Comparison of ENCODE assay signal across 8 cellular contexts in genomic region chr6:13575377-13575775, GRCh38. TPM values are rescaled to one million over a fixed set of nuclear protein-coding genes. Genes with fewer than 3 reads are reported as not detected.
DNase-seq lines count a peak whose midpoint lies in the region; ATAC-seq, FAIRE-seq and TF ChIP-seq lines count a peak whose summit lies in the region.

No MANE protein-coding gene starts in this region.

- H3K4me1 ChIP-seq in A673 (ENCODE audit: insufficient read depth, low read length, poor library complexity, severe bottlenecking) (no peaks in the 10 kb centered on the region), HUES48 (ENCODE audit: control insufficient read depth, insufficient read depth, low read length) (peaks cover 7% of the 10 kb centered on the region), mucosa of rectum (ENCODE audit: control insufficient read depth in 2 of 2, insufficient read depth in 2 of 2, low read length in 2 of 2) (peaks cover 10 to 15% of the 10 kb centered on the region in 2 donors)

- FAIRE-seq in frontal cortex (lab: Jason Lieb, UNC): no peak

- no peaks in the 10 kb centered on the region for H3K9me3 ChIP-seq in A673 (ENCODE audit: low read depth, low read length, poor library complexity, severe bottlenecking)
- no peaks in the 10 kb centered on the region for H3K9me3 ChIP-seq in HUES48 (ENCODE audit: control insufficient read depth, insufficient read depth, low read length)
- no peaks in the 10 kb centered on the region for H3K9me3 ChIP-seq in mucosa of rectum (ENCODE audit: control insufficient read depth in 2 of 2, low read length in 2 of 2)

- peaks cover 8% of the 10 kb centered on the region for H3K36me3 Mint-ChIP-seq in MCF 10A (ENCODE audit: insufficient read depth, unreplicated experiment)

- peak overlapping the region; percentile 84 for H3K27ac Mint-ChIP-seq in MCF 10A (ENCODE audit: low read depth, unreplicated experiment)

- no peaks in the 10 kb centered on the region for H3K27me3 Mint-ChIP-seq in MCF 10A (ENCODE audit: insufficient read depth, unreplicated experiment)

- intact Hi-C loops in A673 (cut with micrococcal nuclease; ENCODE audit: unreplicated experiment) (no loop called here), MCF 10A (cut with micrococcal nuclease) (loop anchor here (1.0 to 2.0 kb wide), 3 partner anchors 89 to 239 kb away; partner anchors contain the start of gene GFOD1)

- no peak overlapping the region for H3K9ac ChIP-seq in HUES48 (ENCODE audit: low read depth, low read length)
- H3K9ac ChIP-seq in mucosa of rectum (ENCODE audit: low read depth in 1 of 2, low read length in 2 of 2): peak overlapping the region; percentile 97 to 99

- TF ChIP-seq CTCF in A673 (conservative IDR thresholded peaks at IDR 0.05; ENCODE audit: low read depth, low read length): peak; percentile 81
- TF ChIP-seq CTCF in MCF 10A (IDR thresholded peaks at IDR 0.05; ENCODE audit: unreplicated experiment): peak; percentile 80

- H3K4me3 ChIP-seq in A673 (ENCODE audit: low read depth, low read length, poor library complexity, severe bottlenecking) (peak overlapping the region; percentile 67), HUES48 (ENCODE audit: low read depth, low read length) (peak overlapping the region; percentile 80), mucosa of rectum (ENCODE audit: low read length in 2 of 2) (peak overlapping the region; percentile 81 to 91)

- BruUV-seq in A673 (replicated peaks; lab: Mats Ljungman, UMichigan) (no TSS peak), MCF 10A (replicated peaks; lab: Mats Ljungman, UMichigan) (no TSS peak)

- H3K27me3 ChIP-seq in A673 (replicated peaks; ENCODE audit: insufficient read depth, low read depth, low read length, poor library complexity) (no peaks in the 10 kb centered on the region), HUES48 (ENCODE audit: control insufficient read depth, insufficient read depth, low read length) (no peaks in the 10 kb centered on the region), mucosa of rectum (ENCODE audit: control insufficient read depth in 2 of 2, insufficient read depth in 2 of 2, low read length in 2 of 2) (no peaks in the 10 kb centered on the region)

- peaks cover 5% of the 10 kb centered on the region for H3K4me1 Mint-ChIP-seq in MCF 10A (ENCODE audit: insufficient read depth, unreplicated experiment)

- no peak for ATAC-seq in HG02938 (IDR thresholded peaks at IDR 0.05; ENCODE audit: unreplicated experiment)
- no peak for ATAC-seq in HG02588 (IDR thresholded peaks at IDR 0.05; ENCODE audit: unreplicated experiment)
- ATAC-seq in GM21360 (IDR thresholded peaks at IDR 0.05; ENCODE audit: unreplicated experiment): no peak

- H3K36me3 ChIP-seq in A673 (ENCODE audit: insufficient read depth, low read length, poor library complexity, severe bottlenecking) (no peaks in the 10 kb centered on the region), HUES48 (ENCODE audit: control insufficient read depth, insufficient read depth, low read length) (0 out of 2 replicates have a peak, but pooled peaks cover 8% of the 10 kb centered on the region), mucosa of rectum (ENCODE audit: control insufficient read depth in 2 of 2, insufficient read depth in 2 of 2, low read length in 2 of 2) (peaks cover under 1 to 6% of the 10 kb centered on the region in 2 donors)

- POLR2A ChIA-PET in A673 (lab: Charles Lee; ENCODE audit: low non-redundant PET): interaction anchor here (0.6 kb wide), 1 partner anchor 142 kb away, joined by 4 read pairs; no protein-coding TSS in a partner anchor
- POLR2A ChIA-PET in MCF 10A (lab: Yijun Ruan, JAX): interaction anchor here (0.6 to 3.7 kb wide), 32 partner anchors 9 to 757 kb away, joined by 3 to 85 read pairs (median 4); partner anchors contain the start of genes GFOD1, NOL7, RANBP9 and TBC1D7

- no peaks in the 10 kb centered on the region for H3K9me3 Mint-ChIP-seq in MCF 10A (ENCODE audit: unreplicated experiment)

- CTCF ChIA-PET in A673 (lab: Charles Lee) (interaction anchor here (0.7 to 1.7 kb wide), 7 partner anchors 9 to 327 kb away, joined by 3 to 15 read pairs (median 3); partner anchors contain the start of gene NOL7), MCF 10A (lab: Yijun Ruan, JAX) (interaction anchor here (0.6 to 3.2 kb wide), 32 partner anchors 9 to 928 kb away, joined by 3 to 23 read pairs (median 4); partner anchors contain the start of genes GFOD1 and NOL7)

- H3K27ac ChIP-seq in A673 (ENCODE audit: low read depth, low read length, poor library complexity, severe bottlenecking) (no peak overlapping the region), HUES48 (ENCODE audit: low read depth, low read length) (peak overlapping the region; percentile 98), mucosa of rectum (ENCODE audit: low read depth in 2 of 2, low read length in 2 of 2) (peak overlapping the region; percentile 99 to 100)

- DNase-seq in A673 (ENCODE audit: low spot score): no peak
- no peak for DNase-seq in MCF 10A (ENCODE audit: unreplicated experiment)
- no peak for DNase-seq in frontal cortex (ENCODE audit: low spot score in 2 of 2)

- peak overlapping the region; percentile 94 for H3K4me3 Mint-ChIP-seq in MCF 10A (ENCODE audit: unreplicated experiment)

RNA-seq across cellular contexts. Expression of gene SIRT5, which starts 1.0 kb away (rescaled TPM):
- 7.6 and 9.0 TPM in 2 replicates for total RNA-seq in A673 (2021)
- 12.8 and 13.2 TPM in 2 replicates for total RNA-seq in MCF 10A (2022)
- 25.3 TPM for total RNA-seq in frontal cortex

RNA-seq across cellular contexts. Expression of gene NOL7, which starts 39.8 kb away (rescaled TPM):
- total RNA-seq in A673 (2021) (95.9 and 102 TPM in 2 replicates), MCF 10A (2022) (75.2 and 98.5 TPM in 2 replicates), frontal cortex (46.5 TPM)
